ENCODE assay signal across 1 cellular context in genomic region chr10:125820705-125821104, GRCh38.
TF ChIP-seq lines count a peak whose summit lies in the region.

No MANE protein-coding gene starts in this region.

TF ChIP-seq in SK-N-SH, 30 proteins besides CTCF, POLR2A, EP300 and RAD21 (continued from another document):
- TF ChIP-seq POLR2AphosphoS5 (IDR thresholded peaks at IDR 0.05; ENCODE audit: low read depth, low read length) (no peak), NFIC (IDR thresholded peaks at IDR 0.05; ENCODE audit: borderline replicate concordance) (no peak), CHD2 (IDR thresholded peaks at IDR 0.05; ENCODE audit: low read length, partially characterized antibody) (no peak), TEAD4 (IDR thresholded peaks at IDR 0.05; ENCODE audit: borderline replicate concordance, insufficient read depth) (no peak), YY1 (IDR thresholded peaks at IDR 0.05; ENCODE audit: low read depth) (no peak), RXRA (IDR thresholded peaks at IDR 0.05; ENCODE audit: borderline replicate concordance, low read depth) (no peak), MXI1 (IDR thresholded peaks at IDR 0.05; ENCODE audit: low read depth, low read length) (no peak)
